12 cellular contexts compared by ENCODE assay signal in genomic region chr10:86518781-86519180, GRCh38. TPM values are rescaled to one million over a fixed set of nuclear protein-coding genes. Genes with fewer than 3 reads are reported as not detected.
DNase-seq lines count a peak whose midpoint lies in the region; ATAC-seq and TF ChIP-seq lines count a peak whose summit lies in the region.
"Had no signal": no experiment of that assay in that cellular context is flagged by ENCODE, and none has a peak within 500 bp of the region (broad histone marks: within the 10 kb centered on the region; RNA-seq: fewer than 3 reads in every experiment).

No MANE protein-coding gene starts in this region.

- WGBS in body of pancreas, 2 donors: 43% methylated on average over 3 of the region's 3 CpGs

- peaks cover 49% of the 10 kb centered on the region for H3K4me1 ChIP-seq in CD4-positive, CD25-positive, alpha-beta regulatory T cell (ENCODE audit: control insufficient read depth, insufficient read depth, low read length, poor library complexity, severe bottlenecking)
- H3K4me1 ChIP-seq in GM23338 (ENCODE audit: insufficient read depth): peaks cover 26% of the 10 kb centered on the region
- peaks cover 71% of the 10 kb centered on the region for H3K4me1 ChIP-seq in body of pancreas

- H3K4me3 Mint-ChIP-seq in CD4-positive, CD25-positive, alpha-beta regulatory T cell: peak overlapping the region; percentile 79 to 91 (median 87)
- H3K4me3 Mint-ChIP-seq in GM23338: 0 out of 3 replicates have a peak overlapping the region, but pooled peaks have one; percentile 5
- peak overlapping the region; percentile 81 for H3K4me3 Mint-ChIP-seq in activated T-helper 1 cell treated with anti-CD3 and anti-CD28 coated beads, Interleukin-12 subunit alpha, Interleukin-12 subunit beta, Interleukin-2, Interleukin-4 antibody, amounts not matched to agents 30 ng/mL and 10 ng/mL and 1 ng/mL, durations not matched to agents 14 hours and 24 hours and 36 hours
- peak overlapping the region in 9 of 10 donors; percentile 3 to 94 (median 66) for H3K4me3 Mint-ChIP-seq in naive thymus-derived CD8-positive, alpha-beta T cell

- POLR2A ChIA-PET in naive thymus-derived CD8-positive, alpha-beta T cell (lab: Charles Lee): no interaction called here

- H3K4me3 ChIP-seq in CD4-positive, CD25-positive, alpha-beta regulatory T cell (ENCODE audit: low read depth, low read length): peak overlapping the region; percentile 82
- H3K4me3 ChIP-seq in GM23338 (no peak overlapping the region), body of pancreas (no peak overlapping the region)

- H3K4me2 ChIP-seq in GM23338: no peak overlapping the region; the same call in 1 of the 2 replicates

- no peak for DNase-seq in CD4-positive, CD25-positive, alpha-beta regulatory T cell
- DNase-seq in GM23338 (ENCODE audit: low spot score): no peak
- no peak for DNase-seq in activated T-helper 1 cell treated with anti-CD3 and anti-CD28 coated beads, Interleukin-12 subunit alpha, Interleukin-12 subunit beta, Interleukin-2, Interleukin-4 antibody, amounts not matched to agents 30 ng/mL and 10 ng/mL and 1 ng/mL, durations not matched to agents 14 hours and 24 hours and 36 hours (ENCODE audit: low spot score)
- no peak for DNase-seq in naive thymus-derived CD8-positive, alpha-beta T cell
- no peak for DNase-seq in C1 segment of cervical spinal cord (lab: John Stamatoyannopoulos, UW)
- no peak for DNase-seq in body of pancreas
- DNase-seq in AG20443 (ENCODE audit: low spot score): no peak
- no peak for DNase-seq in activated gamma-delta T cell treated with Interleukin-2 at 50 U/mL for 16 hours
- DNase-seq: Caco-2, NCI-H345 had no signal

- H3K36me3 Mint-ChIP-seq in CD4-positive, CD25-positive, alpha-beta regulatory T cell: peaks cover 29% of the 10 kb centered on the region
- peaks cover 39% of the 10 kb centered on the region for H3K36me3 Mint-ChIP-seq in GM23338 (ENCODE audit: low read depth)
- peaks cover 43% of the 10 kb centered on the region for H3K36me3 Mint-ChIP-seq in activated T-helper 1 cell treated with anti-CD3 and anti-CD28 coated beads, Interleukin-12 subunit alpha, Interleukin-12 subunit beta, Interleukin-2, Interleukin-4 antibody, amounts not matched to agents 30 ng/mL and 10 ng/mL and 1 ng/mL, durations not matched to agents 14 hours and 24 hours and 36 hours (ENCODE audit: low read depth)
- peaks cover 0 to 52% (median 18%) of the 10 kb centered on the region in 3 donors for H3K36me3 Mint-ChIP-seq in naive thymus-derived CD8-positive, alpha-beta T cell

- H3K27ac ChIP-seq in CD4-positive, CD25-positive, alpha-beta regulatory T cell (ENCODE audit: insufficient read depth, low read length, poor library complexity, severe bottlenecking): peak overlapping the region; percentile 25
- H3K27ac ChIP-seq in GM23338 (ENCODE audit: low read depth): no peak overlapping the region
- no peak overlapping the region for H3K27ac ChIP-seq in body of pancreas

- peak overlapping the region in 1 of 3 donors; percentile 14 for H3K27ac Mint-ChIP-seq in CD4-positive, CD25-positive, alpha-beta regulatory T cell
- H3K27ac Mint-ChIP-seq in GM23338: no peak overlapping the region
- H3K27ac Mint-ChIP-seq in activated T-helper 1 cell treated with anti-CD3 and anti-CD28 coated beads, Interleukin-12 subunit alpha, Interleukin-12 subunit beta, Interleukin-2, Interleukin-4 antibody, amounts not matched to agents 30 ng/mL and 10 ng/mL and 1 ng/mL, durations not matched to agents 14 hours and 24 hours and 36 hours: no peak overlapping the region
- H3K27ac Mint-ChIP-seq in naive thymus-derived CD8-positive, alpha-beta T cell: peak overlapping the region in 3 of 10 donors; percentile 10 to 63 (median 42)

- no peak overlapping the region for H2AFZ ChIP-seq in GM23338

- no peak for ATAC-seq in CD4-positive, CD25-positive, alpha-beta regulatory T cell (ENCODE audit: low read depth in 2 of 2)
- ATAC-seq in GM23338 (no peak), body of pancreas (no peak)
- no peak for ATAC-seq in naive thymus-derived CD8-positive, alpha-beta T cell
- ATAC-seq: esophagus mucosa, left lobe of liver had no signal

- no peaks in the 10 kb centered on the region for H3K9me3 Mint-ChIP-seq in CD4-positive, CD25-positive, alpha-beta regulatory T cell
- no peaks in the 10 kb centered on the region for H3K9me3 Mint-ChIP-seq in GM23338
- H3K9me3 Mint-ChIP-seq in activated T-helper 1 cell treated with anti-CD3 and anti-CD28 coated beads, Interleukin-12 subunit alpha, Interleukin-12 subunit beta, Interleukin-2, Interleukin-4 antibody, amounts not matched to agents 30 ng/mL and 10 ng/mL and 1 ng/mL, durations not matched to agents 14 hours and 24 hours and 36 hours: no peaks in the 10 kb centered on the region
- no peaks in the 10 kb centered on the region for H3K9me3 Mint-ChIP-seq in naive thymus-derived CD8-positive, alpha-beta T cell

- H4K20me1 ChIP-seq in GM23338 (replicated peaks; ENCODE audit: insufficient read depth): peaks cover 52% of the 10 kb centered on the region

- H3K79me2 ChIP-seq in GM23338 (replicated peaks; ENCODE audit: insufficient read depth): peaks cover 90% of the 10 kb centered on the region

- no peak for TF ChIP-seq CTCF in GM23338 (conservative IDR thresholded peaks at IDR 0.05; ENCODE audit: low read depth in 2 of 2)
- no peak for TF ChIP-seq CTCF in body of pancreas (IDR thresholded peaks at IDR 0.05)

- H3K9me3 ChIP-seq in CD4-positive, CD25-positive, alpha-beta regulatory T cell (ENCODE audit: control insufficient read depth in 2 of 2, low read length in 2 of 2): no peaks in the 10 kb centered on the region
- no peaks in the 10 kb centered on the region for H3K9me3 ChIP-seq in body of pancreas
- H3K9me3 ChIP-seq: Caco-2 had no signal

- no peak for TF ChIP-seq POLR2A in body of pancreas (IDR thresholded peaks at IDR 0.05)

- no peaks in the 10 kb centered on the region for H3K27me3 ChIP-seq in CD4-positive, CD25-positive, alpha-beta regulatory T cell (ENCODE audit: control insufficient read depth, insufficient read depth, low read length)
- no peaks in the 10 kb centered on the region for H3K27me3 ChIP-seq in GM23338 (ENCODE audit: insufficient read depth)
- H3K27me3 ChIP-seq in body of pancreas: no peaks in the 10 kb centered on the region

- no peaks in the 10 kb centered on the region for H3K9me2 ChIP-seq in GM23338 (ENCODE audit: insufficient read depth)

- intact Hi-C loops in activated T-helper 1 cell treated with anti-CD3 and anti-CD28 coated beads, Interleukin-12 subunit alpha, Interleukin-12 subunit beta, Interleukin-2, Interleukin-4 antibody, amounts not matched to agents 30 ng/mL and 10 ng/mL and 1 ng/mL, durations not matched to agents 14 hours and 24 hours and 36 hours (cut with micrococcal nuclease): loop anchor here (1.0 kb wide), 1 partner anchor 8 kb away; no protein-coding TSS in a partner anchor
- intact Hi-C loops in body of pancreas (cut with DNase I): no loop called here

- no peaks in the 10 kb centered on the region for H3K27me3 Mint-ChIP-seq in CD4-positive, CD25-positive, alpha-beta regulatory T cell
- H3K27me3 Mint-ChIP-seq in GM23338 (ENCODE audit: insufficient read depth, low read depth, poor library complexity): peaks cover 11% of the 10 kb centered on the region
- no peaks in the 10 kb centered on the region for H3K27me3 Mint-ChIP-seq in activated T-helper 1 cell treated with anti-CD3 and anti-CD28 coated beads, Interleukin-12 subunit alpha, Interleukin-12 subunit beta, Interleukin-2, Interleukin-4 antibody, amounts not matched to agents 30 ng/mL and 10 ng/mL and 1 ng/mL, durations not matched to agents 14 hours and 24 hours and 36 hours (ENCODE audit: insufficient read depth)
- H3K27me3 Mint-ChIP-seq in naive thymus-derived CD8-positive, alpha-beta T cell: no peaks in the 10 kb centered on the region

- H3F3A ChIP-seq in GM23338 (replicated peaks; ENCODE audit: low read depth): no peaks in the 10 kb centered on the region

- peaks cover 50 to 86% (median 63%) of the 10 kb centered on the region in 4 donors for H3K4me1 Mint-ChIP-seq in CD4-positive, CD25-positive, alpha-beta regulatory T cell
- H3K4me1 Mint-ChIP-seq in GM23338: peaks cover 21% of the 10 kb centered on the region
- peaks cover 75% of the 10 kb centered on the region for H3K4me1 Mint-ChIP-seq in activated T-helper 1 cell treated with anti-CD3 and anti-CD28 coated beads, Interleukin-12 subunit alpha, Interleukin-12 subunit beta, Interleukin-2, Interleukin-4 antibody, amounts not matched to agents 30 ng/mL and 10 ng/mL and 1 ng/mL, durations not matched to agents 14 hours and 24 hours and 36 hours (ENCODE audit: low read depth)
- H3K4me1 Mint-ChIP-seq in naive thymus-derived CD8-positive, alpha-beta T cell: peaks cover 34 to 86% (median 81%) of the 10 kb centered on the region in 4 donors

- H3K36me3 ChIP-seq in CD4-positive, CD25-positive, alpha-beta regulatory T cell (ENCODE audit: control insufficient read depth, insufficient read depth, low read length): peaks cover 30% of the 10 kb centered on the region
- H3K36me3 ChIP-seq in GM23338 (ENCODE audit: insufficient read depth): peaks cover 9% of the 10 kb centered on the region; the same call in 1 of the 2 replicates
- H3K36me3 ChIP-seq in body of pancreas (replicated peaks in 1 of 2; ENCODE audit: insufficient read depth in 1 of 2, low read depth in 2 of 2): no peaks in the 10 kb centered on the region

TF ChIP-seq in GM23338, 12 proteins besides CTCF, POLR2A, EP300 and RAD21 (continues in another document):
- TF ChIP-seq EZH2phosphoT487 (IDR thresholded peaks at IDR 0.05; ENCODE audit: unreplicated experiment) (no peak), STAT1 (IDR thresholded peaks at IDR 0.05; ENCODE audit: unreplicated experiment) (no peak)

RNA-seq across cellular contexts. Expression of gene WAPL, which starts 2.8 kb away (rescaled TPM):
- total RNA-seq in CD4-positive, CD25-positive, alpha-beta regulatory T cell: 54.3 TPM
- polyA plus RNA-seq in CD4-positive, CD25-positive, alpha-beta regulatory T cell: 10 to 100 TPM; 33.3 to 40.9 (median 36.2) TPM
- 60.8 and 67.9 TPM in 2 replicates for total RNA-seq in GM23338 (2014; rRNA removed; shearing (Covaris generic))
- 23.6 and 25.2 TPM in 2 replicates for polyA plus RNA-seq in GM23338 (2016; fragmentation: Nextera tagmentation; extraction: Ambion mirVana)
- 49.7 and 50.2 TPM in 2 replicates for total RNA-seq in activated T-helper 1 cell treated with anti-CD3 and anti-CD28 coated beads, Interleukin-12 subunit alpha, Interleukin-12 subunit beta, Interleukin-2, Interleukin-4 antibody, amounts not matched to agents 30 ng/mL and 10 ng/mL and 1 ng/mL, durations not matched to agents 14 hours and 24 hours and 36 hours
- 10 to 100 TPM; 66.5 to 67.3 TPM for total RNA-seq in naive thymus-derived CD8-positive, alpha-beta T cell
- 10 to 100 TPM; 37.0 to 42.1 (median 38.6) TPM for polyA plus RNA-seq in naive thymus-derived CD8-positive, alpha-beta T cell
- total RNA-seq in body of pancreas: 10 to 100 TPM; 24.1 to 38.9 TPM

Comparison
In these comparisons a context has a peak if more than half of its experiments do, and no peak if none do; other contexts are left out.
1. H3K4me3 Mint-ChIP-seq: peak in every context shown above with its lines; median percentile 87 in CD4-positive, CD25-positive, alpha-beta regulatory T cell; 81 in activated T-helper 1 cell treated with anti-CD3 and anti-CD28 coated beads, Interleukin-12 subunit alpha, Interleukin-12 subunit beta, Interleukin-2, Interleukin-4 antibody, amounts not matched to agents 30 ng/mL and 10 ng/mL and 1 ng/mL, durations not matched to agents 14 hours and 24 hours and 36 hours; 66 in naive thymus-derived CD8-positive, alpha-beta T cell; 5 in GM23338.